In genomic region chr3:40583691-40584090, GRCh38 we compare ENCODE assay signal across 19 cellular contexts.
"Had no signal": no experiment of that assay in that cellular context is flagged by ENCODE, and none has a peak within 500 bp of the region (broad histone marks: within the 10 kb centered on the region; RNA-seq: fewer than 3 reads in every experiment).

No MANE protein-coding gene starts in this region.

- H2AFZ ChIP-seq: parathyroid adenoma had no signal

- H3K27me3 ChIP-seq: brain microvascular endothelial cell, colonic mucosa, gastrocnemius medialis, heart left ventricle, tibial nerve had no signal

- H3K4me3 ChIP-seq: colonic mucosa, gastrocnemius medialis, heart left ventricle, tibial nerve had no signal

- H3K9me3 ChIP-seq: colonic mucosa, gastrocnemius medialis, heart left ventricle, tibial nerve had no signal

- FAIRE-seq: endometrium, kidney had no signal

- H3K36me3 ChIP-seq: brain microvascular endothelial cell, colonic mucosa, gastrocnemius medialis, heart left ventricle, tibial nerve had no signal

- H3K4me1 ChIP-seq: colonic mucosa, gastrocnemius medialis, parathyroid adenoma had no signal

- DNase-seq: activated CD4-positive, alpha-beta T cell treated with anti-CD3 and anti-CD28 coated beads, Interleukin-2, amount 10 ng/mL, durations not matched to agents 7 days and 5 days; activated CD8-positive, alpha-beta memory T cell treated with anti-CD3 and anti-CD28 coated beads, Interleukin-2, amount 50 U/mL, for 48 hours; activated CD8-positive, alpha-beta T cell treated with anti-CD3 and anti-CD28 coated beads, Interleukin-2, amount 10 ng/mL, durations not matched to agents 7 days and 5 days; activated effector memory CD4-positive, alpha-beta T cell treated with Interleukin-2 at 50 U/mL for 16 hours; activated naive CD4-positive, alpha-beta T cell treated with anti-CD3 and anti-CD28 coated beads, Interleukin-2, amount 10 ng/mL, durations not matched to agents 7 days and 5 days; activated naive CD8-positive, alpha-beta T cell treated with anti-CD3 and anti-CD28 coated beads, Interleukin-2, amount 50 U/mL, for 24 hours; activated T-cell treated with anti-CD3 and anti-CD28 coated beads, Interleukin-2, amount 50 U/mL, for 48 hours; aorta; brain microvascular endothelial cell; colonic mucosa; gastrocnemius medialis; kidney; natural killer cell; stimulated activated CD4-positive, alpha-beta T cell treated with anti-CD3 and anti-CD28 coated beads, Interleukin-1b, Interleukin-23, amount 100 ng/mL, for 48 hours; stimulated activated CD8-positive, alpha-beta memory T cell treated with anti-CD3 and anti-CD28 coated beads, Interleukin-4, amount 100 ng/mL, for 48 hours had no signal

- H3K79me2 ChIP-seq: parathyroid adenoma had no signal

- H3K9ac ChIP-seq: parathyroid adenoma had no signal

- H3K27ac ChIP-seq: brain microvascular endothelial cell, colonic mucosa, gastrocnemius medialis, parathyroid adenoma had no signal
